In genomic region chr6:21538186-21538798, GRCh38 we compare ENCODE assay signal across 14 cellular contexts. TPM values are rescaled to one million over a fixed set of nuclear protein-coding genes. Genes with fewer than 3 reads are reported as not detected.
DNase-seq lines count a peak whose midpoint lies in the region; ATAC-seq and TF ChIP-seq lines count a peak whose summit lies in the region.
"Had no signal": no experiment of that assay in that cellular context is flagged by ENCODE, and none has a peak within 500 bp of the region (broad histone marks: within the 10 kb centered on the region; RNA-seq: fewer than 3 reads in every experiment).

No MANE protein-coding gene starts in this region.

- no peak overlapping the region for H3K27ac ChIP-seq in neuronal stem cell (replicated peaks; ENCODE audit: low read length)
- no peak overlapping the region for H3K27ac ChIP-seq in left ventricle myocardium inferior (replicated peaks)
- H3K27ac ChIP-seq: heart left ventricle, upper lobe of right lung had no signal

- TF ChIP-seq CTCF in NB4 (IDR thresholded peaks at IDR 0.05; ENCODE audit: low read depth, low read length) = no peak
- TF ChIP-seq CTCF in epithelial cell of esophagus (IDR thresholded peaks at IDR 0.05; ENCODE audit: insufficient read depth, low read depth, low read length, missing control alignments) = no peak
- TF ChIP-seq CTCF in left ventricle myocardium inferior (IDR thresholded peaks at IDR 0.05; ENCODE audit: borderline replicate concordance) = no peak

- H2AFZ ChIP-seq in neuronal stem cell (ENCODE audit: low read length) = peak overlapping the region; percentile 8

- H3K4me3 ChIP-seq in NB4 (ENCODE audit: low read depth, low read length) (no peak overlapping the region), epithelial cell of esophagus (ENCODE audit: low read length) (no peak overlapping the region), neuronal stem cell (ENCODE audit: low read length in 2 of 2) (no peak overlapping the region), left ventricle myocardium inferior (no peak overlapping the region)
- H3K4me3 ChIP-seq: heart left ventricle, upper lobe of right lung had no signal

- no peak for ATAC-seq in GM21723 (IDR thresholded peaks at IDR 0.05; ENCODE audit: unreplicated experiment)
- ATAC-seq: activated CD8-positive, alpha-beta memory T cell treated with anti-CD3 and anti-CD28 coated beads, Interleukin-2, amount 10 ng/mL, durations not matched to agents 7 days and 5 days; heart left ventricle; upper lobe of right lung had no signal

- intact Hi-C loops in left ventricle myocardium inferior (cut with micrococcal nuclease) = no loop called here

- no peaks in the 10 kb centered on the region for H3K36me3 ChIP-seq in neuronal stem cell (replicated peaks in 1 of 2; ENCODE audit: control insufficient read depth in 2 of 2, insufficient read depth in 2 of 2, low read length in 2 of 2)
- no peaks in the 10 kb centered on the region for H3K36me3 ChIP-seq in left ventricle myocardium inferior
- H3K36me3 ChIP-seq: BE2C, heart left ventricle, upper lobe of right lung had no signal

- H4K91ac ChIP-seq in neuronal stem cell (ENCODE audit: low read depth, low read length, poor library complexity) = no peak overlapping the region

- no peak overlapping the region for H3K18ac ChIP-seq in neuronal stem cell (ENCODE audit: low read length)

- H2BK15ac ChIP-seq in neuronal stem cell (ENCODE audit: low read length) = no peak overlapping the region

- no peaks in the 10 kb centered on the region for H3K79me1 ChIP-seq in neuronal stem cell (ENCODE audit: low read depth, low read length)

- DNase-seq in COLO829 (ENCODE audit: low spot score) = peak; percentile 95
- peak; percentile 22 for DNase-seq in NB4 (ENCODE audit: low read depth)
- peak; percentile 52 for DNase-seq in epithelial cell of esophagus (ENCODE audit: low read depth)
- DNase-seq in neuronal stem cell (ENCODE audit: low spot score) = no peak
- no peak for DNase-seq in SW 1271 (lab: John Stamatoyannopoulos, UW)
- no peak for DNase-seq in NCI-H1105 (lab: John Stamatoyannopoulos, UW)
- DNase-seq in left ventricle myocardium inferior = no peak
- DNase-seq: activated CD8-positive, alpha-beta memory T cell treated with anti-CD3 and anti-CD28 coated beads, Interleukin-2, amount 10 ng/mL, durations not matched to agents 7 days and 5 days; activated naive CD8-positive, alpha-beta T cell treated with anti-CD3 and anti-CD28 coated beads for 36 hours; heart left ventricle; retina; upper lobe of right lung had no signal

- no peaks in the 10 kb centered on the region for H3K27me3 ChIP-seq in neuronal stem cell (ENCODE audit: control insufficient read depth in 3 of 3, insufficient read depth in 3 of 3, low read depth in 1 of 3, low read length in 3 of 3)
- H3K27me3 ChIP-seq in left ventricle myocardium inferior (ENCODE audit: low read depth) = no peaks in the 10 kb centered on the region
- H3K27me3 ChIP-seq: BE2C, heart left ventricle, upper lobe of right lung had no signal

- H3K23ac ChIP-seq in neuronal stem cell (ENCODE audit: low read depth, low read length, poor library complexity) = no peak overlapping the region

- no peak overlapping the region for H2BK120ac ChIP-seq in neuronal stem cell (ENCODE audit: low read depth, low read length)

- WGBS in neuronal stem cell (ENCODE audit: extremely low coverage in 2 of 2, insufficient read length in 2 of 2, insufficient replicate concordance in 1 of 2), 2 donors = no CpG with 5 or more reads among the region's 5 CpGs

- no peak overlapping the region for H3K14ac ChIP-seq in neuronal stem cell (ENCODE audit: low read length)

- no peak overlapping the region for H2BK5ac ChIP-seq in neuronal stem cell (ENCODE audit: low read length)

- no peak overlapping the region for H3K4me2 ChIP-seq in neuronal stem cell (ENCODE audit: insufficient read depth, low read length, poor library complexity, severe bottlenecking)

- peaks cover 0 to 3% of the 10 kb centered on the region in 2 donors for H3K4me1 ChIP-seq in neuronal stem cell (ENCODE audit: control insufficient read depth in 2 of 2, insufficient read depth in 1 of 2, low read depth in 1 of 2, low read length in 2 of 2)
- H3K4me1 ChIP-seq in left ventricle myocardium inferior = no peaks in the 10 kb centered on the region
- H3K4me1 ChIP-seq: heart left ventricle, upper lobe of right lung had no signal

- no peak overlapping the region for H3K4ac ChIP-seq in neuronal stem cell (ENCODE audit: low read length)

- H4K8ac ChIP-seq in neuronal stem cell (ENCODE audit: low read depth, low read length) = no peak overlapping the region

- no peak overlapping the region for H2BK12ac ChIP-seq in neuronal stem cell (ENCODE audit: low read length)

- no peak for TF ChIP-seq POLR2A in NB4 (IDR thresholded peaks at IDR 0.05; ENCODE audit: extremely low read depth, insufficient read length)

- H2AK5ac ChIP-seq in neuronal stem cell (ENCODE audit: low read depth, low read length) = no peak overlapping the region

- H3K9me3 ChIP-seq in neuronal stem cell (replicated peaks in 1 of 2; ENCODE audit: control insufficient read depth in 2 of 2, insufficient read depth in 1 of 2, low read depth in 1 of 2, low read length in 2 of 2) (no peaks in the 10 kb centered on the region), left ventricle myocardium inferior (replicated peaks) (peaks cover 2% of the 10 kb centered on the region)
- H3K9me3 ChIP-seq: BE2C, upper lobe of right lung had no signal

- no peak overlapping the region for H3K9ac ChIP-seq in neuronal stem cell (ENCODE audit: low read depth, low read length, poor library complexity)

RNA-seq across cellular contexts. Expression of gene SOX4, which starts 55.3 kb away (rescaled TPM):
- polyA plus RNA-seq in neuronal stem cell (2013, experiment 1 of 2) = 141 TPM
- polyA plus RNA-seq in neuronal stem cell (2013, experiment 2 of 2) = 150 TPM
- total RNA-seq in left ventricle myocardium inferior = 3.8 TPM

Comparison
In these comparisons a context has a peak if more than half of its experiments do, and no peak if none do; other contexts are left out.
1. DNase-seq: peak in COLO829 (single experiment), NB4 (single experiment) and epithelial cell of esophagus (single experiment); none in neuronal stem cell (single experiment), SW 1271 (0 of 2), NCI-H1105 (single experiment) and left ventricle myocardium inferior (single experiment).